ENCODE assay signal across 27 cellular contexts in the genomic region with DNA sequence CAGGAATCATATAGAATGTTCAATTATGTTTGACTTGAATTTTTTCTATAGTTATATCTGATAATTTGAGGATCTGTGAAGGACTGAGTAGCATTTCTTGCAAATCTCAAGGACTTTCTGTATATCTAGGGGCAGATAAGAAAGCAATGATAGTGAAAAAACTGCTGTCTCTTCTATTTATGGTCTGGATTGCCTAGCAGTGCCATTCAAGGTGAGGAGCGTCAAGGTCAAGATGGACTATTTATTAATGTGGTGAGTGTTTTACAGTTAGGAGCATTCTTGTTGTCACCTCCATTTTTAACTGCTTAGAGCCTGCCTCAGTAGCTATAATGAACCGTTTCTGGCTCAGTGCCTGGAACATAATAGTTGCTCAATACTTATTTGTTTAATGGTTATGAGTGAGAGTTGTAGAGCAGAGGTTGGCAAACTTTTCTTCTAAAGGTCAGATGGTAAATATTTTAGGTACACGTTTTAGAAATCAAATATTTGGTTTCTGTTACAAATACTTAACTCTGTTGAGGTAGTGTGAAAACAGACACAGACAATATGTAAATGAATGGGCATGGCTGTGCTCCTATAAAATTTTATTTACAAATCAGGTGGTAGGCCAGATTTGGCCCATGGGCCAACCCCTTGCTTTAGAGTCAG.
"Had no signal": no experiment of that assay in that cellular context is flagged by ENCODE, and none has a peak within 500 bp of the region (broad histone marks: within the 10 kb centered on the region; RNA-seq: fewer than 3 reads in every experiment).

No MANE protein-coding gene starts in this region.

- H3K27me3 ChIP-seq: ascending aorta, esophagus muscularis mucosa, foreskin keratinocyte, gastrocnemius medialis, heart left ventricle had no signal

- H3K36me3 ChIP-seq: ascending aorta, esophagus muscularis mucosa, gastrocnemius medialis, heart left ventricle had no signal

- H3K4me3 ChIP-seq: ascending aorta, esophagus muscularis mucosa, gastrocnemius medialis, heart left ventricle had no signal

- H3K27ac ChIP-seq: ascending aorta, esophagus muscularis mucosa, foreskin keratinocyte, gastrocnemius medialis, heart left ventricle had no signal

- H3K4me1 ChIP-seq: ascending aorta, esophagus muscularis mucosa, foreskin keratinocyte, gastrocnemius medialis, heart left ventricle had no signal

- FAIRE-seq: bronchial epithelial cell had no signal

- DNase-seq: activated CD4-positive, alpha-beta memory T cell treated with anti-CD3 and anti-CD28 coated beads for 36 hours; activated CD4-positive, alpha-beta T cell treated with anti-CD3 and anti-CD28 coated beads for 36 hours; activated CD4-positive, alpha-beta T cell treated with anti-CD3 and anti-CD28 coated beads, Interleukin-2, amount 10 ng/mL, durations not matched to agents 24 days and 14 days; activated CD4-positive, CD25-positive, alpha-beta regulatory T cell; activated CD4-positive, CD25-positive, alpha-beta regulatory T cell treated with anti-CD3 and anti-CD28 coated beads, Interleukin-2, amount 50 U/mL, for 72 hours; activated CD8-positive, alpha-beta memory T cell treated with anti-CD3 and anti-CD28 coated beads, Interleukin-2, amount 10 ng/mL, durations not matched to agents 7 days and 5 days; activated CD8-positive, alpha-beta memory T cell treated with anti-CD3 and anti-CD28 coated beads, Interleukin-2, amount 50 U/mL, for 4 hours; activated CD8-positive, alpha-beta T cell treated with anti-CD3 and anti-CD28 coated beads, Interleukin-2, amount 10 ng/mL, durations not matched to agents 7 days and 5 days; activated effector memory CD4-positive, alpha-beta T cell treated with anti-CD3 and anti-CD28 coated beads, Interleukin-2, amount 50 U/mL, for 16 hours; activated naive CD4-positive, alpha-beta T cell treated with anti-CD3 and anti-CD28 coated beads, Interleukin-2, amount 10 ng/mL, durations not matched to agents 7 days and 5 days; activated naive CD8-positive, alpha-beta T cell treated with anti-CD3 and anti-CD28 coated beads, Interleukin-2, amount 10 ng/mL, durations not matched to agents 7 days and 5 days; activated T-cell treated with anti-CD3 and anti-CD28 coated beads, Interleukin-2, amount 50 U/mL, for 1 hour; activated T-cell treated with anti-CD3 and anti-CD28 coated beads, Interleukin-2, amount 50 U/mL, for 48 hours; cortex of kidney; dermis blood vessel endothelial cell; effector CD4-positive, alpha-beta T cell; effector memory CD8-positive, alpha-beta T cell; erythroblast; foreskin keratinocyte; gastrocnemius medialis; glutamatergic neuron; heart left ventricle; T-helper 2 cell had no signal

- ATAC-seq: activated CD4-positive, alpha-beta T cell treated with anti-CD3 and anti-CD28 coated beads for 36 hours; activated CD8-positive, alpha-beta memory T cell treated with anti-CD3 and anti-CD28 coated beads, Interleukin-2, amount 10 ng/mL, durations not matched to agents 7 days and 5 days; activated CD8-positive, alpha-beta T cell treated with anti-CD3 and anti-CD28 coated beads, Interleukin-2, amount 10 ng/mL, durations not matched to agents 7 days and 5 days; activated naive CD4-positive, alpha-beta T cell treated with anti-CD3 and anti-CD28 coated beads, Interleukin-2, amount 50 U/mL, for 72 hours; effector memory CD8-positive, alpha-beta T cell; foreskin keratinocyte; gastrocnemius medialis; heart left ventricle had no signal

- H3K9me3 ChIP-seq: ascending aorta, esophagus muscularis mucosa, gastrocnemius medialis, heart left ventricle had no signal
